ENCODE assay signal across 21 cellular contexts in genomic region chr1:200108659-200109058, GRCh38.
DNase-seq lines count a peak whose midpoint lies in the region; ATAC-seq, FAIRE-seq and TF ChIP-seq lines count a peak whose summit lies in the region.
"Had no signal": no experiment of that assay in that cellular context is flagged by ENCODE, and none has a peak within 500 bp of the region (broad histone marks: within the 10 kb centered on the region; RNA-seq: fewer than 3 reads in every experiment).

No MANE protein-coding gene starts in this region.

- no peak overlapping the region for H3K27ac ChIP-seq in GM23338 (ENCODE audit: low read depth)
- peak overlapping the region; percentile 75 for H3K27ac ChIP-seq in hepatocyte
- no peak overlapping the region for H3K27ac ChIP-seq in pancreas
- H3K27ac ChIP-seq: BLaER1 had no signal

- H3K4me3 Mint-ChIP-seq in GM23338, result no peak overlapping the region
- no peak overlapping the region for H3K4me3 Mint-ChIP-seq in WTC11
- H3K4me3 Mint-ChIP-seq: CD4-positive, CD25-positive, alpha-beta regulatory T cell had no signal

- H3K9me3 Mint-ChIP-seq in GM23338, result no peaks in the 10 kb centered on the region
- H3K9me3 Mint-ChIP-seq in WTC11, result no peaks in the 10 kb centered on the region
- H3K9me3 Mint-ChIP-seq: CD4-positive, CD25-positive, alpha-beta regulatory T cell had no signal

- H3K9me2 ChIP-seq in GM23338 (ENCODE audit: insufficient read depth) (no peaks in the 10 kb centered on the region), hepatocyte (replicated peaks; ENCODE audit: insufficient read depth) (no peaks in the 10 kb centered on the region)

- H3K4me3 ChIP-seq in GM23338, result no peak overlapping the region
- no peak overlapping the region for H3K4me3 ChIP-seq in hepatocyte
- H3K4me3 ChIP-seq in pancreas, result no peak overlapping the region
- no peak overlapping the region for H3K4me3 ChIP-seq in lower leg skin (ENCODE audit: low read depth, poor library complexity, severe bottlenecking)
- H3K4me3 ChIP-seq: BLaER1 had no signal

- no peaks in the 10 kb centered on the region for H3K36me3 Mint-ChIP-seq in GM23338 (ENCODE audit: low read depth)
- H3K36me3 Mint-ChIP-seq in WTC11, result peaks cover 18% of the 10 kb centered on the region
- H3K36me3 Mint-ChIP-seq: CD4-positive, CD25-positive, alpha-beta regulatory T cell had no signal

- POLR2A ChIA-PET in WTC11 (lab: Charles Lee), result no interaction called here

- H3K4me2 ChIP-seq in GM23338 (no peak overlapping the region), hepatocyte (no peak overlapping the region)

- peaks cover 23% of the 10 kb centered on the region for H3K4me1 Mint-ChIP-seq in GM23338
- peaks cover 13% of the 10 kb centered on the region for H3K4me1 Mint-ChIP-seq in WTC11
- H3K4me1 Mint-ChIP-seq: CD4-positive, CD25-positive, alpha-beta regulatory T cell had no signal

- H3K9me3 ChIP-seq in hepatocyte (ENCODE audit: low read depth) (no peaks in the 10 kb centered on the region), pancreas (no peaks in the 10 kb centered on the region)
- H3K9me3 ChIP-seq: BLaER1 had no signal

- peaks cover 10% of the 10 kb centered on the region; the same call in 1 of the 2 replicates for H3K4me1 ChIP-seq in GM23338 (ENCODE audit: insufficient read depth)
- peaks cover 9% of the 10 kb centered on the region for H3K4me1 ChIP-seq in hepatocyte (ENCODE audit: insufficient read depth)
- peaks cover 8 to 43% (median 22%) of the 10 kb centered on the region in 3 donors for H3K4me1 ChIP-seq in pancreas

- H3K27ac Mint-ChIP-seq in GM23338 (0 out of 2 replicates have a peak overlapping the region, but pooled peaks have one; percentile 38), WTC11 (0 out of 2 replicates have a peak overlapping the region, but pooled peaks have one; percentile 34)

- intact Hi-C loops in pancreas (cut with DNase I) (no loop called here), lower leg skin (cut with DNase I; ENCODE audit: low total_unique reads) (no loop called here)

- no peak for TF ChIP-seq CTCF in GM23338 (conservative IDR thresholded peaks at IDR 0.05; ENCODE audit: low read depth in 2 of 2)
- no peak for TF ChIP-seq CTCF in WTC11 (IDR thresholded peaks at IDR 0.05)
- TF ChIP-seq CTCF in hepatocyte (IDR thresholded peaks at IDR 0.05; ENCODE audit: poor library complexity), result no peak
- no peak for TF ChIP-seq CTCF in pancreas (IDR thresholded peaks at IDR 0.05)
- TF ChIP-seq CTCF in lower leg skin (IDR thresholded peaks at IDR 0.05), result no peak

- TF ChIP-seq POLR2A in lower leg skin (IDR thresholded peaks at IDR 0.05), result no peak

- FAIRE-seq in pancreas (lab: Jason Lieb, UNC), result no peak

- H4K20me1 ChIP-seq in GM23338 (replicated peaks; ENCODE audit: insufficient read depth) (0 out of 2 replicates have a peak, but pooled peaks cover 4% of the 10 kb centered on the region), hepatocyte (ENCODE audit: insufficient read depth, poor library complexity, severe bottlenecking) (no peaks in the 10 kb centered on the region)
- H4K20me1 ChIP-seq: BLaER1 had no signal

- CTCF ChIA-PET in WTC11 (lab: Charles Lee), result no interaction called here

- H3K36me3 ChIP-seq in GM23338 (ENCODE audit: insufficient read depth), result no peaks in the 10 kb centered on the region
- no peaks in the 10 kb centered on the region for H3K36me3 ChIP-seq in hepatocyte (replicated peaks; ENCODE audit: insufficient read depth, low read depth)
- peaks cover 0 to 46% (median 6%) of the 10 kb centered on the region in 3 donors for H3K36me3 ChIP-seq in pancreas
- H3K36me3 ChIP-seq: BLaER1 had no signal

- DNase-seq in GM23338 (ENCODE audit: low spot score) (no peak), WTC11 (ENCODE audit: low spot score) (no peak), hepatocyte (ENCODE audit: low spot score) (peak; percentile 39), pancreas (no peak), cerebellar cortex (ENCODE audit: low spot score) (no peak), lower leg skin (ENCODE audit: low spot score in 2 of 2) (no peak)
- DNase-seq: CD4-positive, CD25-positive, alpha-beta regulatory T cell; DMS153; GOT3; NCI-H1092; NCI-H1417 treated with DMSO at 0.1 percent for 48 hours; NCI-H187; NCI-H2081 treated with DMSO at 0.1 percent for 48 hours; NCI-H2171; NCI-H226; NCI-H510A; NK-92 treated with Interleukin-12 subunit alpha and Interleukin-12 subunit beta, amount 100 ng/mL, for 24 hours; SHP77 treated with DMSO at 0.1 percent for 48 hours had no signal

- H2AFZ ChIP-seq in GM23338 (no peak overlapping the region), hepatocyte (no peak overlapping the region)

- ATAC-seq in GM23338, result no peak
- no peak for ATAC-seq in WTC11
- ATAC-seq in pancreas, result peak in 3 of 4 donors; percentile 20 to 34 (median 34)
- ATAC-seq in GM18502 (IDR thresholded peaks at IDR 0.05; ENCODE audit: poor library complexity, unreplicated experiment), result no peak
- ATAC-seq: HCT116 had no signal

- H3K27me3 ChIP-seq in GM23338 (ENCODE audit: insufficient read depth) (no peaks in the 10 kb centered on the region), hepatocyte (no peaks in the 10 kb centered on the region), pancreas (no peaks in the 10 kb centered on the region)
- H3K27me3 ChIP-seq: BLaER1 had no signal

- 18% methylated on average over 1 of the region's 1 CpG for WGBS in hepatocyte (ENCODE audit: low lambda C conversion rate, missing lambda C conversion rate)
- WGBS in pancreas, 2 donors, result 0 to 4% methylated on average over 1 of the region's 1 CpG
- WGBS in lower leg skin, 2 donors, result 0% methylated on average over 1 of the region's 1 CpG

- H3K27me3 Mint-ChIP-seq in GM23338 (ENCODE audit: insufficient read depth, low read depth, poor library complexity) (no peaks in the 10 kb centered on the region), WTC11 (ENCODE audit: low read depth) (no peaks in the 10 kb centered on the region)

- no peaks in the 10 kb centered on the region; the same call in 1 of the 2 replicates for H3K79me2 ChIP-seq in GM23338 (replicated peaks; ENCODE audit: insufficient read depth)
- H3K79me2 ChIP-seq in hepatocyte, result peaks cover 10% of the 10 kb centered on the region

- no peaks in the 10 kb centered on the region for H3F3A ChIP-seq in GM23338 (replicated peaks; ENCODE audit: low read depth)

TF ChIP-seq in GM23338, 12 proteins besides CTCF, POLR2A, EP300 and RAD21 (continues in another document):
- no peak for TF ChIP-seq NANOG (IDR thresholded peaks at IDR 0.05; ENCODE audit: borderline replicate concordance)

TF ChIP-seq in WTC11, 78 proteins besides CTCF, POLR2A, EP300 and RAD21 (continues in another document):
- TF ChIP-seq CDX4 (CRISPR knock-in tag; IDR thresholded peaks at IDR 0.05; ENCODE audit: borderline replicate concordance) (no peak), PRDM15 (CRISPR knock-in tag; IDR thresholded peaks at IDR 0.05) (no peak), NR2C2 (CRISPR knock-in tag; IDR thresholded peaks at IDR 0.05) (no peak), E2F5 (CRISPR knock-in tag; IDR thresholded peaks at IDR 0.05) (no peak), HMGA2 (CRISPR knock-in tag; IDR thresholded peaks at IDR 0.05) (no peak), PREB (CRISPR knock-in tag; IDR thresholded peaks at IDR 0.05; ENCODE audit: borderline replicate concordance) (no peak)

Comparison
In these comparisons a context has a peak if more than half of its experiments do, and no peak if none do; other contexts are left out.
1. ATAC-seq: peak in pancreas (3 of 4); none in GM23338 (single experiment), WTC11 (single experiment) and GM18502 (single experiment).